Comparison of ENCODE assay signal across 10 cellular contexts in genomic region chr10:74854610-74855009, GRCh38. TPM values are rescaled to one million over a fixed set of nuclear protein-coding genes. Genes with fewer than 3 reads are reported as not detected.
A peak's percentile ranks its signal among the peaks of the same experiment; 100 is the strongest.
DNase-seq lines count a peak whose midpoint lies in the region; ATAC-seq and TF ChIP-seq lines count a peak whose summit lies in the region.
"Had no signal": no experiment of that assay in that cellular context is flagged by ENCODE, and none has a peak within 500 bp of the region (broad histone marks: within the 10 kb centered on the region; RNA-seq: fewer than 3 reads in every experiment).

No MANE protein-coding gene starts in this region.

- H3K4me3 ChIP-seq in AG10803 (ENCODE audit: low read length) (no peak overlapping the region), OCI-LY7 (ENCODE audit: low read depth, low read length, poor library complexity, severe bottlenecking) (peak overlapping the region; percentile 46)
- H3K4me3 ChIP-seq: right lobe of liver had no signal

- TF ChIP-seq CTCF in AG10803 (conservative IDR thresholded peaks at IDR 0.05; ENCODE audit: low read length): no peak
- TF ChIP-seq CTCF in OCI-LY7 (conservative IDR thresholded peaks at IDR 0.05; ENCODE audit: low read length): no peak

- H3K79me2 ChIP-seq in OCI-LY7 (ENCODE audit: insufficient read depth, low read depth, low read length): peaks cover 76% of the 10 kb centered on the region

- no peaks in the 10 kb centered on the region for H3K9me3 ChIP-seq in OCI-LY7 (ENCODE audit: low read length)
- H3K9me3 ChIP-seq: right lobe of liver had no signal

- POLR2A ChIA-PET in OCI-LY7 (lab: Charles Lee): interaction anchor here (0.8 to 1.3 kb wide), 4 partner anchors 8 to 844 kb away, joined by 3 to 5 read pairs (median 4); no protein-coding TSS in a partner anchor

- no peaks in the 10 kb centered on the region for H3K9me3 Mint-ChIP-seq in immature natural killer cell

- H3K9me2 ChIP-seq in OCI-LY7 (ENCODE audit: insufficient read depth, low read length): no peaks in the 10 kb centered on the region

- peak overlapping the region; percentile 9 to 77 (median 32) for H3K27ac Mint-ChIP-seq in immature natural killer cell

- H3K4me1 ChIP-seq in OCI-LY7 (ENCODE audit: insufficient read depth, low read length, poor library complexity, severe bottlenecking): peaks cover 40% of the 10 kb centered on the region

- peaks cover 6% of the 10 kb centered on the region; the same call in 1 of the 2 replicates for H3K36me3 ChIP-seq in OCI-LY7 (ENCODE audit: insufficient read depth, low read length)
- H3K36me3 ChIP-seq: right lobe of liver had no signal

- H3K27me3 Mint-ChIP-seq in immature natural killer cell (ENCODE audit: low read depth in 3 of 3): peaks cover 0 to 3% (median 0%) of the 10 kb centered on the region in 3 donors

- peak overlapping the region; percentile 71 for H3K27ac ChIP-seq in OCI-LY7 (ENCODE audit: low read depth, low read length, poor library complexity, severe bottlenecking)
- H3K27ac ChIP-seq: right lobe of liver had no signal

- no peaks in the 10 kb centered on the region for H4K20me1 ChIP-seq in OCI-LY7 (ENCODE audit: insufficient read depth, low read length)

- H2AFZ ChIP-seq in OCI-LY7 (ENCODE audit: low read length): peak overlapping the region; percentile 79; the same call in 1 of the 2 replicates

- H3K4me3 Mint-ChIP-seq in immature natural killer cell: peak overlapping the region in 4 of 5 donors; percentile 18 to 65 (median 34)

- no peaks in the 10 kb centered on the region for H3K36me3 Mint-ChIP-seq in immature natural killer cell

- CTCF ChIA-PET in OCI-LY7 (lab: Charles Lee; ENCODE audit: unreplicated experiment): interaction anchor here (0.6 kb wide), 1 partner anchor 356 kb away, joined by 11 read pairs; the partner anchor contains the start of gene VDAC2

- DNase-seq in AG10803 (ENCODE audit: low read depth): peak; percentile 13
- DNase-seq in OCI-LY7 (ENCODE audit: low spot score): peak; percentile 54
- no peak for DNase-seq in immature natural killer cell
- no peak for DNase-seq in DMS79 (lab: John Stamatoyannopoulos, UW)
- no peak for DNase-seq in NCI-H226
- no peak for DNase-seq in NCI-H187 (lab: John Stamatoyannopoulos, UW)
- DNase-seq in UCSD-AML1 (lab: John Stamatoyannopoulos, UW; ENCODE audit: unreplicated experiment): no peak
- DNase-seq: HCEC 1CT, right lobe of liver had no signal

- H3K4me2 ChIP-seq in OCI-LY7 (ENCODE audit: low read length): peak overlapping the region; percentile 77

- TSS peak; percentile 36 for BruUV-seq in OCI-LY7 (replicated peaks; lab: Mats Ljungman, UMichigan)

- peak; percentile 48 for ATAC-seq in GM18909 (IDR thresholded peaks at IDR 0.05; ENCODE audit: poor library complexity, unreplicated experiment)

- intact Hi-C loops in OCI-LY7 (cut with micrococcal nuclease; ENCODE audit: unreplicated experiment): loop anchor here (2.0 kb wide), 1 partner anchor 28 kb away; the partner anchor contains the start of gene KAT6B

- peaks cover 51 to 65% of the 10 kb centered on the region in 2 donors for H3K4me1 Mint-ChIP-seq in immature natural killer cell

RNA-seq across cellular contexts. Expression of gene KAT6B, which starts 28.2 kb away (rescaled TPM):
- total RNA-seq in OCI-LY7 (2014; rRNA removed; shearing (Covaris generic)): 20.8 and 20.9 TPM in 2 replicates
- 31.4 and 40.8 TPM in 2 replicates for total RNA-seq in OCI-LY7 (2022)
- polyA plus RNA-seq in immature natural killer cell: 10 to 100 TPM in 2 of 3 donors, 1 to 10 TPM in 1; 9.9 to 55.7 (median 20.2) TPM

Comparison
In these comparisons a context has a peak if more than half of its experiments do, and no peak if none do; other contexts are left out.
1. DNase-seq: peak in AG10803 (single experiment) and OCI-LY7 (single experiment); none in immature natural killer cell (0 of 3), DMS79 (single experiment), NCI-H226 (single experiment), NCI-H187 (0 of 2) and UCSD-AML1 (single experiment).